In genomic region chr3:184339016-184339415, GRCh38 we compare ENCODE assay signal across 9 cellular contexts. TPM values are rescaled to one million over a fixed set of nuclear protein-coding genes. Genes with fewer than 3 reads are reported as not detected.
DNase-seq lines count a peak whose midpoint lies in the region; ATAC-seq and TF ChIP-seq lines count a peak whose summit lies in the region.
"Had no signal": no experiment of that assay in that cellular context is flagged by ENCODE, and none has a peak within 500 bp of the region (broad histone marks: within the 10 kb centered on the region; RNA-seq: fewer than 3 reads in every experiment).

No MANE protein-coding gene starts in this region.

- H3K9ac ChIP-seq in HUES48 (ENCODE audit: low read depth, low read length) = no peak overlapping the region

- no peaks in the 10 kb centered on the region for H3K27me3 ChIP-seq in HUES48 (ENCODE audit: control insufficient read depth, insufficient read depth, low read length)
- no peaks in the 10 kb centered on the region for H3K27me3 ChIP-seq in gastroesophageal sphincter
- H3K27me3 ChIP-seq: body of pancreas had no signal

- intact Hi-C loops in posterior cingulate gyrus (cut with DNase I) = no loop called here

- H3K9me3 Mint-ChIP-seq in stimulated activated naive B cell treated with anti-CD40 and anti-IgM and Interleukin-4, amounts not matched to agents 10 μg/mL and 1 μg/mL and 100 μg/mL, for 72 hours = no peaks in the 10 kb centered on the region
- H3K9me3 Mint-ChIP-seq in activated T-cell treated with anti-CD3 and anti-CD28 coated beads, Interleukin-2, amount 50 U/mL, for 72 hours = no peaks in the 10 kb centered on the region

- WGBS in gastroesophageal sphincter (ENCODE audit: low coverage in 1 of 2), 2 donors = 37 to 46% methylated on average over 6 to 8 of the region's 9 CpGs

- DNase-seq in RWPE1 (ENCODE audit: low spot score) = no peak
- DNase-seq in stimulated activated naive B cell treated with anti-CD40 and anti-IgM and Interleukin-4, amounts not matched to agents 10 μg/mL and 1 μg/mL and 100 μg/mL, for 72 hours = no peak
- no peak for DNase-seq in activated T-cell treated with anti-CD3 and anti-CD28 coated beads, Interleukin-2, amount 50 U/mL, for 72 hours
- DNase-seq in posterior cingulate gyrus = no peak
- no peak for DNase-seq in RKO (ENCODE audit: low spot score)

- H3K4me1 ChIP-seq in HUES48 (ENCODE audit: control insufficient read depth, insufficient read depth, low read length) (peaks cover 25% of the 10 kb centered on the region), gastroesophageal sphincter (peaks cover 0 to 68% (median 30%) of the 10 kb centered on the region in 3 donors)

- H3K9me3 ChIP-seq in HUES48 (ENCODE audit: control insufficient read depth, insufficient read depth, low read length) = no peaks in the 10 kb centered on the region
- H3K9me3 ChIP-seq in gastroesophageal sphincter = no peaks in the 10 kb centered on the region
- H3K9me3 ChIP-seq: body of pancreas had no signal

- TF ChIP-seq POLR2A in gastroesophageal sphincter (IDR thresholded peaks at IDR 0.05) = no peak

- H3K36me3 Mint-ChIP-seq in stimulated activated naive B cell treated with anti-CD40 and anti-IgM and Interleukin-4, amounts not matched to agents 10 μg/mL and 1 μg/mL and 100 μg/mL, for 72 hours = peaks cover 28 to 44% of the 10 kb centered on the region in 2 donors
- H3K36me3 Mint-ChIP-seq in activated T-cell treated with anti-CD3 and anti-CD28 coated beads, Interleukin-2, amount 50 U/mL, for 72 hours (ENCODE audit: insufficient read depth in 2 of 2) = peaks cover 2 to 4% of the 10 kb centered on the region in 2 donors

- no peak for TF ChIP-seq CTCF in RWPE1 (conservative IDR thresholded peaks at IDR 0.05; ENCODE audit: low read depth)
- TF ChIP-seq CTCF in gastroesophageal sphincter (IDR thresholded peaks at IDR 0.05) = no peak

- ATAC-seq in gastroesophageal sphincter = no peak
- ATAC-seq in stimulated activated naive B cell treated with anti-CD40 and anti-IgM and Interleukin-4, amounts not matched to agents 10 μg/mL and 1 μg/mL and 100 μg/mL, for 72 hours (replicated peaks) = no peak
- no peak for ATAC-seq in activated T-cell treated with anti-CD3 and anti-CD28 coated beads, Interleukin-2, amount 50 U/mL, for 72 hours (replicated peaks in 1 of 2)
- ATAC-seq: activated CD4-positive, CD25-positive, alpha-beta regulatory T cell treated with anti-CD3 and anti-CD28 coated beads, Interleukin-2, amount 50 U/mL, for 24 hours; body of pancreas had no signal

- H3K4me3 ChIP-seq in HUES48 (ENCODE audit: low read depth, low read length) = peak overlapping the region; percentile 27
- H3K4me3 ChIP-seq in gastroesophageal sphincter = peak overlapping the region; percentile 6 to 92
- H3K4me3 ChIP-seq: body of pancreas had no signal

- H3K27me3 Mint-ChIP-seq in stimulated activated naive B cell treated with anti-CD40 and anti-IgM and Interleukin-4, amounts not matched to agents 10 μg/mL and 1 μg/mL and 100 μg/mL, for 72 hours = no peaks in the 10 kb centered on the region
- no peaks in the 10 kb centered on the region for H3K27me3 Mint-ChIP-seq in activated T-cell treated with anti-CD3 and anti-CD28 coated beads, Interleukin-2, amount 50 U/mL, for 72 hours (ENCODE audit: low read depth)

- CTCF ChIA-PET in RWPE1 (lab: Yijun Ruan, JAX) = interaction anchor here (0.7 to 1.3 kb wide), 4 partner anchors 12 to 19 kb away, joined by 3 to 4 read pairs (median 4); no protein-coding TSS in a partner anchor

- H3K27ac ChIP-seq in HUES48 (ENCODE audit: low read depth, low read length) = peak overlapping the region; percentile 46
- peak overlapping the region; percentile 94 for H3K27ac ChIP-seq in RWPE1
- H3K27ac ChIP-seq in gastroesophageal sphincter = peak overlapping the region; percentile 94 to 99 (median 98)

- H3K36me3 ChIP-seq in HUES48 (ENCODE audit: control insufficient read depth, insufficient read depth, low read length) (peaks cover 26% of the 10 kb centered on the region), gastroesophageal sphincter (peaks cover 0 to 42% of the 10 kb centered on the region in 2 donors)

- POLR2A ChIA-PET in RWPE1 (lab: Yijun Ruan, JAX; ENCODE audit: low non-redundant PET) = no interaction called here

- peak overlapping the region in 1 of 2 donors; percentile 36 for H3K4me3 Mint-ChIP-seq in stimulated activated naive B cell treated with anti-CD40 and anti-IgM and Interleukin-4, amounts not matched to agents 10 μg/mL and 1 μg/mL and 100 μg/mL, for 72 hours
- H3K4me3 Mint-ChIP-seq in activated T-cell treated with anti-CD3 and anti-CD28 coated beads, Interleukin-2, amount 50 U/mL, for 72 hours = peak overlapping the region in 1 of 2 donors; percentile 18

- TF ChIP-seq EP300 in gastroesophageal sphincter (IDR thresholded peaks at IDR 0.05) = no peak

- peak overlapping the region; percentile 75 for H3K27ac Mint-ChIP-seq in stimulated activated naive B cell treated with anti-CD40 and anti-IgM and Interleukin-4, amounts not matched to agents 10 μg/mL and 1 μg/mL and 100 μg/mL, for 72 hours
- H3K27ac Mint-ChIP-seq in activated T-cell treated with anti-CD3 and anti-CD28 coated beads, Interleukin-2, amount 50 U/mL, for 72 hours = no peak overlapping the region

- peaks cover 29 to 43% of the 10 kb centered on the region in 2 donors for H3K4me1 Mint-ChIP-seq in stimulated activated naive B cell treated with anti-CD40 and anti-IgM and Interleukin-4, amounts not matched to agents 10 μg/mL and 1 μg/mL and 100 μg/mL, for 72 hours
- peaks cover 37% of the 10 kb centered on the region for H3K4me1 Mint-ChIP-seq in activated T-cell treated with anti-CD3 and anti-CD28 coated beads, Interleukin-2, amount 50 U/mL, for 72 hours (ENCODE audit: low read depth)

RNA-seq across cellular contexts. Expression of gene FAM131A, which starts 1.6 kb away (rescaled TPM):
- total RNA-seq in gastroesophageal sphincter = 10 to 100 TPM; 53.9 to 71.4 (median 65.3) TPM
- total RNA-seq in activated T-cell treated with anti-CD3 and anti-CD28 coated beads, Interleukin-2, amount 50 U/mL, for 72 hours = 1 to 10 TPM; 6.6 to 7.6 TPM

RNA-seq across cellular contexts. Expression of gene CLCN2, which starts 22.4 kb away (rescaled TPM):
- 1 to 10 TPM; 2.0 to 6.8 (median 2.3) TPM for total RNA-seq in gastroesophageal sphincter
- 1 to 10 TPM; 3.1 to 3.9 TPM for total RNA-seq in activated T-cell treated with anti-CD3 and anti-CD28 coated beads, Interleukin-2, amount 50 U/mL, for 72 hours

RNA-seq across cellular contexts. Expression of gene POLR2H, which starts 22.5 kb away (rescaled TPM):
- total RNA-seq in gastroesophageal sphincter = 10 to 100 TPM; 32.8 to 54.1 (median 40.9) TPM
- total RNA-seq in activated T-cell treated with anti-CD3 and anti-CD28 coated beads, Interleukin-2, amount 50 U/mL, for 72 hours = 10 to 100 TPM; 86.9 to 93.6 TPM

RNA-seq across cellular contexts. Expression of gene EIF4G1, which starts 24.6 kb away (rescaled TPM):
- 100 to 1,000 TPM; 233 to 431 (median 300) TPM for total RNA-seq in gastroesophageal sphincter
- total RNA-seq in activated T-cell treated with anti-CD3 and anti-CD28 coated beads, Interleukin-2, amount 50 U/mL, for 72 hours = 100 to 1,000 TPM; 274 to 305 TPM

RNA-seq across cellular contexts. Expression of gene THPO, which starts 39.0 kb away (rescaled TPM):
- total RNA-seq in gastroesophageal sphincter = under 1 TPM in 2 of 4 donors, not detected in 2; 0.31 to 0.94 TPM
- not detected for total RNA-seq in activated T-cell treated with anti-CD3 and anti-CD28 coated beads, Interleukin-2, amount 50 U/mL, for 72 hours
- total RNA-seq: body of pancreas had no signal

Comparison
In these comparisons a context has a peak if more than half of its experiments do, and no peak if none do; other contexts are left out.
1. H3K27ac ChIP-seq: peak in every context shown above with its lines; median percentile 98 in gastroesophageal sphincter; 94 in RWPE1; 46 in HUES48.
2. RNA of gene FAM131A, which starts 1.6 kb away (total RNA-seq): 53.9 to 71.4 TPM in gastroesophageal sphincter; 6.6 to 7.6 TPM in activated T-cell treated with anti-CD3 and anti-CD28 coated beads, Interleukin-2, amount 50 U/mL, for 72 hours; every median in the first group is over 4 times any median in the second.